Comparison of ENCODE assay signal across 8 cellular contexts in the genomic region with DNA sequence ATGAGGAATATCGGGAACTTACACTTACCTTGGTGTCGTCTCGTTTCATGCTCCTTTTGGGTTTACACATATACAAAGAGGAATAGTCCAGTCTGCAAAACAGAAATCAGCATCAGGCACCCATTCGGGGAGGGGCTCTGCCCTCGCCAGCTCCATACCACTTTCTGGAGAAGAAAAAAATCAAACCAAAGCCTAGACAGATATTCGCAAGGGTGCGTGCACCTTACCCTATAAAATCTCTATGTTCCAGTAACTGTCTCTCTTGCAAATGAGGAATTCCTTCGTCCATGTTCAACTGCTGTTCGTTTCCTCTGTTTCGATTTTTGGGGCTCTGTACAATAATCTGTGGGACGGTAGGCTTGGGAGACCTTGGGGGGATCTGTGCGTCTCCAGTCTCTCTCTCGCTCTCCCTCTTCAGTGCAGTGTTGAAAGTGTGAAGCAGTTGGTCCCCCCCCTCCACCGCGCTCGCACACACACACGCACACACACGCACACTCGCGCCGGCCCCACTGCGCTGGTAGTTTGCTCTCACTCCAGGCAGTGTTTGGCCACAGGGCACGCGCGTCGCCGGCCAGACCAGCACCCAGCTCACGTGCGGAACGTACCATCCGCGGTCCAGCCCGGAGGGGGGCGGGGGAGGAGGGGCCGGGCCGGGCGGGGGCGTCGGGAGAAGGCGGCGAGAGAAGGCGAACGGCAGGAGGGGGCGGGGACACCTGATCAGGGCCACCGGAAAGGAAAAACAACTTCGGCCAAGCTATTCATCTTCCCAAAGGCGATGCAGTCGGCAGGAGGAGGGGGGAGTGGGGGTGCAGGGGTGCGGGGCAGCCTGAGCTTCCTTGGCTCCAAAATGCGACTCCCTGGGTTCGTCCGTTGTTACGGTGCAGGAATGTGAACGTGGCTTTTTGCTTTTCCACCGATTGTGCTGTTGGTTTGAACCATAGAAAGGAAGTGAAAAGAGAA. TPM values are rescaled to one million over a fixed set of nuclear protein-coding genes. Genes with fewer than 3 reads are reported as not detected.
DNase-seq lines count a peak whose midpoint lies in the region; ATAC-seq, FAIRE-seq and TF ChIP-seq lines count a peak whose summit lies in the region.

Gene BHLHE41 (minus strand): TSS at position 547 of the 960 bp plus-strand sequence. CDS start 258 bp downstream, at position 289.

- H3K4ac ChIP-seq in H1 (replicated peaks; ENCODE audit: insufficient read length, low read depth, low read length) = no peak within 1 kb of the TSS

- TF ChIP-seq RAD21 in H1 (IDR thresholded peaks at IDR 0.05 in 1 of 2, conservative IDR thresholded peaks at IDR 0.05 in 1 of 2; ENCODE audit: low read depth in 2 of 2, low read length in 2 of 2) = no peak

- no peak for TF ChIP-seq POLR2A in H1 (IDR thresholded peaks at IDR 0.05; ENCODE audit: control extremely low read depth in 1 of 2, low read depth in 2 of 2, low read length in 2 of 2)

- peak within 1 kb of the TSS; percentile 87 to 99 (median 97) for H3K4me2 ChIP-seq in BLaER1 treated with 17β-estradiol and CSF1 and Interleukin-3, amounts not matched to agents 10 nM and 100 nM
- H3K4me2 ChIP-seq in SU-DHL-6 (ENCODE audit: low read depth, low read length, poor library complexity, severe bottlenecking) = peak within 1 kb of the TSS; percentile 28
- H3K4me2 ChIP-seq in H1 (ENCODE audit: insufficient read depth in 1 of 2, low read depth in 2 of 2, low read length in 2 of 2) = peak within 1 kb of the TSS; percentile 85 to 99

- H3K56ac ChIP-seq in H1 (replicated peaks; ENCODE audit: insufficient read length, low read depth, low read length) = no peak within 1 kb of the TSS

- no peak for TF ChIP-seq EP300 in H1 (IDR thresholded peaks at IDR 0.05; ENCODE audit: borderline replicate concordance in 1 of 2, low read depth in 2 of 2, low read length in 2 of 2)

- peaks cover 22% of the 10 kb centered on the region; the same call in 1 of the 2 replicates for H3K23me2 ChIP-seq in H1 (ENCODE audit: low read depth, low read length)

- WGBS in H1 (ENCODE audit: extremely low coverage in 1 of 2, insufficient coverage in 1 of 2, insufficient read length in 1 of 2, insufficient replicate concordance in 2 of 2, low coverage in 1 of 2, low lambda C conversion rate in 2 of 2, missing lambda C conversion rate in 1 of 2), 2 experiments = 2% methylated on average over 34 of the region's 55 CpGs; no CpG with 5 or more reads in 1 of the 2 experiments
- 2% methylated on average over 54 of the region's 55 CpGs for WGBS in lung, 2 donors

- peaks cover 80 to 100% (median 100%) of the 10 kb centered on the region in 11 experiments for H3K27me3 ChIP-seq in BLaER1 treated with 17β-estradiol and CSF1 and Interleukin-3, amounts not matched to agents 10 nM and 100 nM
- peaks cover 91% of the 10 kb centered on the region for H3K27me3 ChIP-seq in H7 (ENCODE audit: control insufficient read depth, insufficient read depth, low read length)
- no peaks in the 10 kb centered on the region for H3K27me3 ChIP-seq in SU-DHL-6 (ENCODE audit: low read length)
- H3K27me3 ChIP-seq in H1 (replicated peaks in 1 of 4; ENCODE audit: control insufficient read depth in 3 of 4, extremely low read depth in 1 of 4, insufficient read depth in 3 of 4, low read length in 3 of 4) = peaks cover 47 to 92% (median 74%) of the 10 kb centered on the region in 4 experiments
- H3K27me3 ChIP-seq in lung (ENCODE audit: control insufficient read depth, insufficient read depth) = peaks cover 5% of the 10 kb centered on the region

- ATAC-seq in lung (ENCODE audit: insufficient read depth, low FRiP score) = no peak
- no peak for ATAC-seq in GM21619 (IDR thresholded peaks at IDR 0.05; ENCODE audit: unreplicated experiment)

- H3K4me3 ChIP-seq in BLaER1 treated with 17β-estradiol and CSF1 and Interleukin-3, amounts not matched to agents 10 nM and 100 nM = peak within 1 kb of the TSS; percentile 56 to 69 (median 64)
- H3K4me3 ChIP-seq in H7 (ENCODE audit: insufficient read depth, low read depth, low read length) (peak within 1 kb of the TSS; percentile 56), SU-DHL-6 (ENCODE audit: insufficient read depth, low read length, poor library complexity, severe bottlenecking) (no peak within 1 kb of the TSS), H1 (ENCODE audit: extremely low read depth in 1 of 4, insufficient read depth in 2 of 4, low read depth in 3 of 4, low read length in 4 of 4) (peak within 1 kb of the TSS; percentile 55 to 81 (median 66)), lung (peak within 1 kb of the TSS; percentile 45)

- peaks cover 26 to 37% (median 30%) of the 10 kb centered on the region in 10 experiments for H3K4me1 ChIP-seq in BLaER1 treated with 17β-estradiol and CSF1 and Interleukin-3, amounts not matched to agents 10 nM and 100 nM
- peaks cover 0 to 14% (median 8%) of the 10 kb centered on the region in 4 experiments; a peak in 6 of 7 replicates for H3K4me1 ChIP-seq in H1 (replicated peaks in 1 of 4; ENCODE audit: control insufficient read depth in 3 of 4, insufficient read depth in 4 of 4, low read length in 3 of 4)
- peaks cover 2 to 12% of the 10 kb centered on the region in 2 donors for H3K4me1 ChIP-seq in lung (ENCODE audit: control insufficient read depth in 2 of 2, insufficient read depth in 2 of 2, low read length in 2 of 2)

- peak within 1 kb of the TSS in 3 of 11 experiments; percentile 31 to 69 (median 63); a peak in 5 of 22 replicates for H3K27ac ChIP-seq in BLaER1 treated with 17β-estradiol and CSF1 and Interleukin-3, amounts not matched to agents 10 nM and 100 nM
- no peak within 1 kb of the TSS for H3K27ac ChIP-seq in SU-DHL-6 (ENCODE audit: low read depth, low read length)
- no peak within 1 kb of the TSS for H3K27ac ChIP-seq in H1 (ENCODE audit: low read depth, low read length)
- H3K27ac ChIP-seq in lung (ENCODE audit: low read depth in 1 of 2, low read length in 1 of 2) = peak within 1 kb of the TSS; percentile 88 to 100
- H3K27ac ChIP-seq in substantia nigra (ENCODE audit: low read depth, low read length, poor library complexity, severe bottlenecking) = peak within 1 kb of the TSS; percentile 98

- H4K5ac ChIP-seq in H1 (ENCODE audit: insufficient read length, low read depth, low read length) = peak within 1 kb of the TSS; percentile 26

- H3K9me3 ChIP-seq in BLaER1 treated with 17β-estradiol and CSF1 and Interleukin-3, amounts not matched to agents 10 nM and 100 nM (replicated peaks in 1 of 11) = no peaks in the 10 kb centered on the region
- H3K9me3 ChIP-seq in SU-DHL-6 (ENCODE audit: insufficient read depth, low read length) = no peaks in the 10 kb centered on the region
- H3K9me3 ChIP-seq in H1 (ENCODE audit: insufficient read depth in 2 of 2, low read depth in 1 of 2, low read length in 1 of 2) = no peaks in the 10 kb centered on the region
- H3K9me3 ChIP-seq in lung (ENCODE audit: control insufficient read depth in 2 of 2, insufficient read depth in 1 of 2, low read length in 1 of 2) = no peaks in the 10 kb centered on the region

- peak within 1 kb of the TSS; percentile 99 for H2BK12ac ChIP-seq in H1 (ENCODE audit: low read depth, low read length)

- H4K91ac ChIP-seq in H1 (replicated peaks; ENCODE audit: insufficient read length, low read length) = peak within 1 kb of the TSS; percentile 70

- no peaks in the 10 kb centered on the region for H3F3A ChIP-seq in SU-DHL-6 (ENCODE audit: insufficient read depth)

- H3K36me3 ChIP-seq in BLaER1 treated with 17β-estradiol and CSF1 and Interleukin-3, amounts not matched to agents 10 nM and 100 nM = no peaks in the 10 kb centered on the region
- H3K36me3 ChIP-seq in H7 (replicated peaks; ENCODE audit: control insufficient read depth, insufficient read depth, low read length) (no peaks in the 10 kb centered on the region), SU-DHL-6 (ENCODE audit: low read length) (no peaks in the 10 kb centered on the region), H1 (ENCODE audit: control insufficient read depth in 2 of 4, insufficient read depth in 4 of 4, low read length in 3 of 4) (peaks cover 0 to 5% (median 0%) of the 10 kb centered on the region in 4 experiments; a peak in 1 of 8 replicates), lung (ENCODE audit: control insufficient read depth in 2 of 2, insufficient read depth in 2 of 2, low read length in 2 of 2) (no peaks in the 10 kb centered on the region)

- no peaks in the 10 kb centered on the region for H3K9me2 ChIP-seq in SU-DHL-6 (replicated peaks; ENCODE audit: insufficient read depth, low read length)

- no peak within 1 kb of the TSS for H2BK15ac ChIP-seq in H1 (ENCODE audit: low read length)

- H4K20me1 ChIP-seq in BLaER1 treated with 17β-estradiol and CSF1 and Interleukin-3, amounts not matched to agents 10 nM and 100 nM = peaks cover 0 to 63% (median 25%) of the 10 kb centered on the region in 11 experiments; a peak in 16 of 22 replicates
- H4K20me1 ChIP-seq in SU-DHL-6 (ENCODE audit: low read depth, low read length) (no peaks in the 10 kb centered on the region), H1 (replicated peaks in 1 of 2; ENCODE audit: control insufficient read depth in 1 of 2, insufficient read depth in 2 of 2, low read length in 2 of 2) (no peaks in the 10 kb centered on the region)

- H2AK5ac ChIP-seq in H1 (ENCODE audit: low read depth, low read length) = no peak within 1 kb of the TSS

- H2BK20ac ChIP-seq in H1 (ENCODE audit: low read length) = peak within 1 kb of the TSS; percentile 90; the same call in 1 of the 2 replicates

- H3K18ac ChIP-seq in H1 (ENCODE audit: extremely low read depth, low read length) = peak within 1 kb of the TSS; percentile 83

- no peak within 1 kb of the TSS for H2AFZ ChIP-seq in SU-DHL-6 (ENCODE audit: low read depth, low read length, severe bottlenecking)
- H2AFZ ChIP-seq in H1 (ENCODE audit: low read length) = peak within 1 kb of the TSS; percentile 92

- CTCF ChIA-PET in H1 (lab: Charles Lee; ENCODE audit: partially characterized antibody) = interaction anchor here (0.6 to 1.6 kb wide), 6 partner anchors 11 to 698 kb away, joined by 3 to 5 read pairs (median 4); no protein-coding TSS in a partner anchor

- H3K79me2 ChIP-seq in SU-DHL-6 (ENCODE audit: insufficient read depth, low read length) = no peaks in the 10 kb centered on the region
- H3K79me2 ChIP-seq in H1 (ENCODE audit: control insufficient read depth in 1 of 2, insufficient read depth in 2 of 2, low read length in 2 of 2) = no peaks in the 10 kb centered on the region

- DNase-seq in H7 (peak; percentile 92), H1 (ENCODE audit: low read depth in 1 of 2, low spot score in 2 of 2) (peak in 1 of 2 experiments; percentile 77), lung (ENCODE audit: low spot score) (peak; percentile 63), substantia nigra (lab: John Stamatoyannopoulos, UW) (peak; percentile 50 to 94 (median 87)), NCI-H345 (lab: John Stamatoyannopoulos, UW) (no peak)

- POLR2A ChIA-PET in H1 (lab: Charles Lee; ENCODE audit: partially characterized antibody) = interaction anchor here (0.9 to 4.7 kb wide), 4 partner anchors 9 to 25 kb away, joined by 3 to 42 read pairs (median 5); no protein-coding TSS in a partner anchor

- H2BK120ac ChIP-seq in H1 (replicated peaks; ENCODE audit: low read depth, low read length) = peak within 1 kb of the TSS; percentile 48

- no peak for TF ChIP-seq CTCF in SU-DHL-6 (IDR thresholded peaks at IDR 0.05; ENCODE audit: insufficient read depth, low read length, poor library complexity, severe bottlenecking)
- no peak for TF ChIP-seq CTCF in H1 (IDR thresholded peaks at IDR 0.05; ENCODE audit: control extremely low read depth in 1 of 3, insufficient read depth in 1 of 3, low read depth in 1 of 3, low read length in 3 of 3)
- no peak for TF ChIP-seq CTCF in lung (IDR thresholded peaks at IDR 0.05; ENCODE audit: control extremely low read depth, extremely low read depth)

- H3K79me1 ChIP-seq in H1 (ENCODE audit: low read depth, low read length) = no peaks in the 10 kb centered on the region

- FAIRE-seq in H1 (lab: Jason Lieb, UNC) = no peak

- no peak within 1 kb of the TSS for H3K14ac ChIP-seq in H1 (ENCODE audit: insufficient read length)

- no peak within 1 kb of the TSS for H3K23ac ChIP-seq in H1 (ENCODE audit: insufficient read length)

- H2BK5ac ChIP-seq in H1 (ENCODE audit: low read depth, low read length) = peak within 1 kb of the TSS; percentile 75; the same call in 1 of the 2 replicates

- peak within 1 kb of the TSS; percentile 69; the same call in 1 of the 2 replicates for H4K8ac ChIP-seq in H1 (ENCODE audit: extremely low read depth, insufficient read depth, low read length)

- H3K9ac ChIP-seq in BLaER1 treated with 17β-estradiol and CSF1 and Interleukin-3, amounts not matched to agents 10 nM and 100 nM = peak within 1 kb of the TSS in 9 of 11 experiments; percentile 41 to 76 (median 53); a peak in 13 of 22 replicates
- H3K9ac ChIP-seq in SU-DHL-6 (ENCODE audit: low read length) (no peak within 1 kb of the TSS), H1 (replicated peaks in 1 of 4; ENCODE audit: extremely low read depth in 1 of 4, low read depth in 3 of 4, low read length in 3 of 4) (no peak within 1 kb of the TSS; a peak in 3 of 7 replicates)

RNA-seq across cellular contexts. Expression of gene BHLHE41, which starts in this region (rescaled TPM):
- 0.14 and 0.33 TPM in 2 replicates for total RNA-seq in H7 (2014; rRNA removed; shearing (Covaris generic))
- 1.6 and 3.4 TPM in 2 replicates for total RNA-seq in H1 (2021; fragmentation: NEBNext Ultra II Directional; extraction: Animal tissue kit (Norgen Biotek cat#: 25700))
- polyA plus RNA-seq in H1 (2011; rRNA removed) = 0.58 and 1.1 TPM in 2 replicates
- 0.49 TPM for polyA plus RNA-seq in H1 (2011; cell fraction: cytosol; rRNA removed)
- polyA plus RNA-seq in H1 (2011; cell fraction: nucleus; rRNA removed) = 2.5 TPM
- 0.73 to 2.2 TPM (median 0.84 TPM) in 4 replicates for polyA plus RNA-seq in H1 (2012, experiment 1 of 2)
- polyA plus RNA-seq in H1 (2012, experiment 2 of 2) = 0.09 TPM
- 5.3 TPM for polyA plus RNA-seq in H1 (2013, experiment 1 of 2)
- polyA plus RNA-seq in H1 (2013, experiment 2 of 2) = 5.5 TPM
- 0.79 and 1.1 TPM in 2 replicates for polyA minus RNA-seq in H1 (2011; rRNA and poly(A)+ RNA removed)
- polyA minus RNA-seq in H1 (2011; cell fraction: cytosol; rRNA and poly(A)+ RNA removed) = 0.37 TPM
- polyA minus RNA-seq in H1 (2011; cell fraction: nucleus; rRNA and poly(A)+ RNA removed) = 0.20 TPM
- total RNA-seq in lung = 10 to 100 TPM in 1 of 2 donors, 1 to 10 TPM in 1; 1.7 to 39.0 TPM
- 10 to 100 TPM in 1 of 2 donors, 1 to 10 TPM in 1; 2.7 to 10.7 TPM for polyA plus RNA-seq in lung

Comparison
In these comparisons a context has a peak if more than half of its experiments do, and no peak if none do; other contexts are left out.
1. Peak in DNase-seq and H3K4me3 ChIP-seq in H7; RNA of the gene not detected or under 1 TPM.
2. H3K27ac ChIP-seq: peak in lung (2 of 2) and substantia nigra (single experiment); none in SU-DHL-6 (single experiment) and H1 (single experiment).
3. H3K4me2 ChIP-seq: peak in every context shown above with its lines; median percentile 97 in BLaER1 treated with 17β-estradiol and CSF1 and Interleukin-3, amounts not matched to agents 10 nM and 100 nM; 92 in H1; 28 in SU-DHL-6.
4. H3K9ac ChIP-seq: peak in BLaER1 treated with 17β-estradiol and CSF1 and Interleukin-3, amounts not matched to agents 10 nM and 100 nM (9 of 11); none in SU-DHL-6 (single experiment) and H1 (0 of 4).